In genomic region chr6:97689078-97689754, GRCh38 we compare ENCODE assay signal across 25 cellular contexts.
DNase-seq lines count a peak whose midpoint lies in the region; ATAC-seq and TF ChIP-seq lines count a peak whose summit lies in the region.
"Had no signal": no experiment of that assay in that cellular context is flagged by ENCODE, and none has a peak within 500 bp of the region (broad histone marks: within the 10 kb centered on the region; RNA-seq: fewer than 3 reads in every experiment).

No MANE protein-coding gene starts in this region.

- H4K20me1 ChIP-seq in H9 (ENCODE audit: control insufficient read depth, insufficient read depth, insufficient read length), result no peaks in the 10 kb centered on the region
- H4K20me1 ChIP-seq in PC-9 (ENCODE audit: insufficient read depth), result no peaks in the 10 kb centered on the region
- H4K20me1 ChIP-seq in neural progenitor cell (ENCODE audit: low read depth), result no peaks in the 10 kb centered on the region
- H4K20me1 ChIP-seq in MM.1S (ENCODE audit: insufficient read depth, low read length), result no peaks in the 10 kb centered on the region

- H2AK5ac ChIP-seq in H9 (ENCODE audit: insufficient read length, low read length), result no peak overlapping the region

- TF ChIP-seq CTCF in H9 (conservative IDR thresholded peaks at IDR 0.05) (no peak), PC-9 (conservative IDR thresholded peaks at IDR 0.05) (no peak), endodermal cell (conservative IDR thresholded peaks at IDR 0.05) (no peak), neural progenitor cell (IDR thresholded peaks at IDR 0.05) (no peak), natural killer cell (IDR thresholded peaks at IDR 0.05) (no peak), MM.1S (IDR thresholded peaks at IDR 0.05; ENCODE audit: low read length) (no peak)

- H3K23me2 ChIP-seq in H9 (ENCODE audit: insufficient read length, low read depth, low read length, poor library complexity, severe bottlenecking), result no peaks in the 10 kb centered on the region

- H2BK12ac ChIP-seq in H9 (ENCODE audit: insufficient read length, low read depth, low read length), result no peak overlapping the region

- H3K4me3 ChIP-seq in PC-9, result no peak overlapping the region
- no peak overlapping the region for H3K4me3 ChIP-seq in endodermal cell (ENCODE audit: low read length)
- H3K4me3 ChIP-seq in neural progenitor cell, result no peak overlapping the region
- no peak overlapping the region for H3K4me3 ChIP-seq in MM.1S (ENCODE audit: low read length)
- H3K4me3 ChIP-seq: GM12878, MG63, SK-N-MC had no signal

- no peak overlapping the region for H3K14ac ChIP-seq in H9 (ENCODE audit: insufficient read depth, low read length)

- peaks cover 0 to 6% of the 10 kb centered on the region in 2 experiments; a peak in 2 of 4 replicates for H3K4me1 Mint-ChIP-seq in H9
- H3K4me1 Mint-ChIP-seq in endodermal cell, result no peaks in the 10 kb centered on the region
- no peaks in the 10 kb centered on the region for H3K4me1 Mint-ChIP-seq in neural progenitor cell
- H3K4me1 Mint-ChIP-seq in natural killer cell, result no peaks in the 10 kb centered on the region
- H3K4me1 Mint-ChIP-seq: CD4-positive, alpha-beta memory T cell had no signal

- H3K4me1 ChIP-seq in H9 (ENCODE audit: insufficient read depth, low read length) (no peaks in the 10 kb centered on the region), PC-9 (replicated peaks; ENCODE audit: insufficient read depth) (no peaks in the 10 kb centered on the region), endodermal cell (ENCODE audit: control insufficient read depth, insufficient read depth, low read length) (no peaks in the 10 kb centered on the region), neural progenitor cell (no peaks in the 10 kb centered on the region), MM.1S (ENCODE audit: low read length) (no peaks in the 10 kb centered on the region)
- H3K4me1 ChIP-seq: Caco-2 had no signal

- no peak overlapping the region for H2BK5ac ChIP-seq in H9 (ENCODE audit: insufficient read length, low read length)

- H3K27ac ChIP-seq in H9 (ENCODE audit: insufficient read length, low read depth, low read length) (no peak overlapping the region), PC-9 (no peak overlapping the region), endodermal cell (ENCODE audit: low read depth, low read length) (no peak overlapping the region), neural progenitor cell (no peak overlapping the region), MM.1S (ENCODE audit: low read length) (no peak overlapping the region)

- H4K91ac ChIP-seq in H9 (ENCODE audit: insufficient read length, low read depth, low read length), result no peak overlapping the region

- no peak overlapping the region for H3K56ac ChIP-seq in H9 (ENCODE audit: insufficient read length, low read depth, low read length)

- no peak overlapping the region for H3K9ac ChIP-seq in H9 (ENCODE audit: extremely low read depth, insufficient read length, low read length)
- no peak overlapping the region for H3K9ac ChIP-seq in endodermal cell (ENCODE audit: extremely low read depth, low read length, poor library complexity, severe bottlenecking)
- H3K9ac ChIP-seq in neural progenitor cell, result no peak overlapping the region
- no peak overlapping the region for H3K9ac ChIP-seq in MM.1S (ENCODE audit: low read length)

- H2BK15ac ChIP-seq in H9 (ENCODE audit: low read depth, low read length), result no peak overlapping the region

- no peak overlapping the region for H3K4me2 ChIP-seq in H9 (ENCODE audit: insufficient read depth, insufficient read length, low read length)
- no peak overlapping the region for H3K4me2 ChIP-seq in PC-9
- no peak overlapping the region for H3K4me2 ChIP-seq in neural progenitor cell
- no peak overlapping the region for H3K4me2 ChIP-seq in MM.1S (ENCODE audit: low read depth, low read length)

- H3K36me3 ChIP-seq in PC-9 (ENCODE audit: low read depth) (no peaks in the 10 kb centered on the region), endodermal cell (ENCODE audit: control insufficient read depth, insufficient read depth, low read length) (no peaks in the 10 kb centered on the region), neural progenitor cell (no peaks in the 10 kb centered on the region), MM.1S (replicated peaks; ENCODE audit: insufficient read depth, low read length) (no peaks in the 10 kb centered on the region)
- H3K36me3 ChIP-seq: MG63 had no signal

- H3K9me3 ChIP-seq in H9 (ENCODE audit: control insufficient read depth, low read depth, low read length) (no peaks in the 10 kb centered on the region), PC-9 (ENCODE audit: insufficient read depth, low read depth) (no peaks in the 10 kb centered on the region), endodermal cell (ENCODE audit: control insufficient read depth, low read length) (no peaks in the 10 kb centered on the region), neural progenitor cell (ENCODE audit: low read depth) (no peaks in the 10 kb centered on the region), MM.1S (replicated peaks; ENCODE audit: insufficient read depth, low read length) (no peaks in the 10 kb centered on the region)
- H3K9me3 ChIP-seq: Caco-2, MG63 had no signal

- no TSS peak for BruUV-seq in PC-9 (replicated peaks; lab: Mats Ljungman, UMichigan)

- no peaks in the 10 kb centered on the region for H3K79me1 ChIP-seq in H9 (ENCODE audit: insufficient read depth, low read depth, low read length, poor library complexity, severe bottlenecking)

- H3F3A ChIP-seq in PC-9 (ENCODE audit: insufficient read depth, low read depth) (no peaks in the 10 kb centered on the region), neural progenitor cell (ENCODE audit: low read depth) (no peaks in the 10 kb centered on the region), MM.1S (ENCODE audit: insufficient read depth, low read length) (no peaks in the 10 kb centered on the region)

- H3K9me2 ChIP-seq in PC-9 (ENCODE audit: insufficient read depth), result no peaks in the 10 kb centered on the region
- H3K9me2 ChIP-seq in MM.1S (replicated peaks; ENCODE audit: insufficient read depth, low read length), result no peaks in the 10 kb centered on the region

- no peaks in the 10 kb centered on the region for H3K9me3 Mint-ChIP-seq in H9
- H3K9me3 Mint-ChIP-seq in endodermal cell, result no peaks in the 10 kb centered on the region
- H3K9me3 Mint-ChIP-seq in neural progenitor cell, result no peaks in the 10 kb centered on the region
- H3K9me3 Mint-ChIP-seq in natural killer cell, result peaks cover 6 to 8% of the 10 kb centered on the region in 2 donors

- no peak overlapping the region for H3T11ph ChIP-seq in H9 (ENCODE audit: low read length)

- no peak overlapping the region for H3K23ac ChIP-seq in H9 (ENCODE audit: insufficient read length, low read depth, low read length)

- no peaks in the 10 kb centered on the region for H3K36me3 Mint-ChIP-seq in H9 (ENCODE audit: insufficient read depth in 1 of 3, low read depth in 3 of 3)
- no peaks in the 10 kb centered on the region for H3K36me3 Mint-ChIP-seq in endodermal cell (ENCODE audit: low read depth)
- H3K36me3 Mint-ChIP-seq in neural progenitor cell, result no peaks in the 10 kb centered on the region
- H3K36me3 Mint-ChIP-seq in natural killer cell, result no peaks in the 10 kb centered on the region
- H3K36me3 Mint-ChIP-seq: CD4-positive, alpha-beta memory T cell had no signal

- no peak overlapping the region for H4K5ac ChIP-seq in H9 (ENCODE audit: insufficient read length, low read depth, low read length)

- POLR2A ChIA-PET in PC-9 (lab: Charles Lee; ENCODE audit: unreplicated experiment), result interaction anchor here (0.6 kb wide), 1 partner anchor 139 kb away, joined by 9 read pairs; no protein-coding TSS in a partner anchor

- H2BK20ac ChIP-seq in H9 (ENCODE audit: low read depth, low read length, poor library complexity, severe bottlenecking), result no peak overlapping the region

- H3K27me3 ChIP-seq in H9 (ENCODE audit: insufficient read depth, low read length) (no peaks in the 10 kb centered on the region), PC-9 (ENCODE audit: insufficient read depth, low read depth) (no peaks in the 10 kb centered on the region), endodermal cell (ENCODE audit: control insufficient read depth, insufficient read depth, low read length, poor library complexity, severe bottlenecking) (no peaks in the 10 kb centered on the region), neural progenitor cell (no peaks in the 10 kb centered on the region), MM.1S (replicated peaks; ENCODE audit: insufficient read depth, low read length) (no peaks in the 10 kb centered on the region)
- H3K27me3 ChIP-seq: MG63 had no signal

- DNase-seq in H9 (peak; percentile 66), PC-9 (no peak), endodermal cell (peak; percentile 66), neural progenitor cell (ENCODE audit: low spot score) (no peak), natural killer cell (no peak), MM.1S (no peak)
- DNase-seq: C1 segment of cervical spinal cord; Caco-2; CD4-positive, alpha-beta memory T cell; GDM1; IMR-90; KG1; MG63; NCI-H1436; NCI-H187; NCI-H2081 treated with DMSO at 0.1 percent for 48 hours; NCI-H2171; NCI-H226; NCI-H510A; NCI-H774; RPMI8226; SHP77 had no signal

- H4K8ac ChIP-seq in H9 (replicated peaks; ENCODE audit: insufficient read length, low read depth, low read length), result no peak overlapping the region

- H3K4me3 Mint-ChIP-seq in H9 (no peak overlapping the region), endodermal cell (no peak overlapping the region), neural progenitor cell (no peak overlapping the region), natural killer cell (no peak overlapping the region)
- H3K4me3 Mint-ChIP-seq: CD4-positive, alpha-beta memory T cell had no signal

- no peaks in the 10 kb centered on the region for H3K27me3 Mint-ChIP-seq in H9 (ENCODE audit: low read depth)
- no peaks in the 10 kb centered on the region for H3K27me3 Mint-ChIP-seq in endodermal cell (ENCODE audit: insufficient read depth)
- H3K27me3 Mint-ChIP-seq in neural progenitor cell (ENCODE audit: insufficient read depth, low read depth), result no peaks in the 10 kb centered on the region
- no peaks in the 10 kb centered on the region for H3K27me3 Mint-ChIP-seq in natural killer cell (ENCODE audit: low read depth in 2 of 2)
- H3K27me3 Mint-ChIP-seq: CD4-positive, alpha-beta memory T cell had no signal

- CTCF ChIA-PET in PC-9 (lab: Charles Lee), result no interaction called here

- no peak overlapping the region for H2BK120ac ChIP-seq in H9 (ENCODE audit: low read depth, low read length, poor library complexity, severe bottlenecking)

- H2AFZ ChIP-seq in H9 (ENCODE audit: low read length) (no peak overlapping the region), PC-9 (0 out of 2 replicates have a peak overlapping the region, but pooled peaks have one; percentile 34), neural progenitor cell (replicated peaks) (peak overlapping the region; percentile 68), MM.1S (ENCODE audit: low read length) (no peak overlapping the region)

- H3K79me2 ChIP-seq in H9 (ENCODE audit: insufficient read depth, low read length) (no peaks in the 10 kb centered on the region), PC-9 (ENCODE audit: low read depth) (no peaks in the 10 kb centered on the region), neural progenitor cell (ENCODE audit: low read depth) (no peaks in the 10 kb centered on the region), MM.1S (ENCODE audit: low read length) (no peaks in the 10 kb centered on the region)

- no peak for ATAC-seq in natural killer cell
- no peak for ATAC-seq in HG03354 (IDR thresholded peaks at IDR 0.05; ENCODE audit: poor library complexity, severe bottlenecking, unreplicated experiment)
- ATAC-seq: GM12878 had no signal

- no CpG with 5 or more reads among the region's 5 CpGs for WGBS in H9 (ENCODE audit: extremely low coverage, insufficient read length, low lambda C conversion rate)
- 43 to 94% methylated on average over 1 to 5 of the region's 5 CpGs for WGBS in endodermal cell (ENCODE audit: insufficient coverage in 1 of 2, insufficient read length in 1 of 2), 2 experiments

- H3K18ac ChIP-seq in H9 (ENCODE audit: insufficient read length, low read depth, low read length), result no peak overlapping the region

- no peak overlapping the region for H3K27ac Mint-ChIP-seq in H9
- no peak overlapping the region for H3K27ac Mint-ChIP-seq in endodermal cell
- H3K27ac Mint-ChIP-seq in neural progenitor cell, result no peak overlapping the region
- H3K27ac Mint-ChIP-seq in natural killer cell, result no peak overlapping the region
- H3K27ac Mint-ChIP-seq: CD4-positive, alpha-beta memory T cell had no signal

- no peak overlapping the region for H3K4ac ChIP-seq in H9 (ENCODE audit: low read depth, low read length)

- intact Hi-C loops in PC-9 (cut with micrococcal nuclease; ENCODE audit: unreplicated experiment) (no loop called here), natural killer cell (cut with micrococcal nuclease) (no loop called here)

Comparison
In these comparisons a context has a peak if more than half of its experiments do, and no peak if none do; other contexts are left out.
1. DNase-seq: peak in H9 (single experiment) and endodermal cell (single experiment); none in PC-9 (0 of 2), neural progenitor cell (single experiment), natural killer cell (single experiment) and MM.1S (single experiment).
2. H2AFZ ChIP-seq: peak in PC-9 (single experiment) and neural progenitor cell (single experiment); none in H9 (single experiment) and MM.1S (single experiment).